10 cellular contexts compared by ENCODE assay signal in the genomic region with DNA sequence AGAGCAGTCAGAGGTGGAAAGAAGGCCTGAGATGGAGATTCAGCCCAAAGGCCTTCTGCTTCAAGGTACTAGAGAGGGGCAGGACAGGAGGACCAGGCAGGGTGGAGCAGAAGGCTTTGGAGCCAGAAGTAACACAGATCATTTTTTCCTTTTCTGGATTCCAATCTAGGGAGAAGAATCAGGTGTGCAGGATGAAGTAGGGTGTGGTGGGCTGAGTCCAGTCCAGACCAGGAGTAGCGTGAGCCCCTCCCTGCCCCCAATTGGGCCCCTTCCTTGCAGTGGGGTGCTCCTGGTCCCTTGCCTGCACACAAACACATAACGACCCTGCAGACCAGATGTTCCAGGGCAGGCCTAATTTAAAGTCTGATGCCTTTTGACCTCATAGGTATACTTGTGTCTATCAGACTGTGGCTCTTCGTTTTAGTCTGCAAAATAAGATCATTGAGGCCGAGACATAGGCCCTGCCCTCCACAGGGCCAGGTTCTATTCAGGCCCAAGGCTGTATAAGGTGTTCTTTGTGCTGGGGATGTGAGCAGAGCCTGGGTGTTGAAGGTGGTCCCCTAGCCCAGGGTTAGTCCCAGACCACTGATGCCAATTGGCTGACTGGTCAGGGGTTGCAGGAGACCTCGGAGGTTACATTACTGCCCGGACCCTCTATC. TPM values are rescaled to one million over a fixed set of nuclear protein-coding genes. Genes with fewer than 3 reads are reported as not detected.
DNase-seq lines count a peak whose midpoint lies in the region; ATAC-seq, FAIRE-seq and TF ChIP-seq lines count a peak whose summit lies in the region.
"Had no signal": no experiment of that assay in that cellular context is flagged by ENCODE, and none has a peak within 500 bp of the region (broad histone marks: within the 10 kb centered on the region; RNA-seq: fewer than 3 reads in every experiment).

No MANE protein-coding gene starts in this region.

- no TSS peak for BruUV-seq in HepG2 (replicated peaks; lab: Mats Ljungman, UMichigan)

- ATAC-seq in HepG2 (peak; percentile 3), right lobe of liver (no peak), HG03342 (IDR thresholded peaks at IDR 0.05; ENCODE audit: unreplicated experiment) (no peak)

- TF ChIP-seq EP300 in HepG2 (IDR thresholded peaks at IDR 0.05; ENCODE audit: low read depth in 2 of 2, low read length in 2 of 2) (no peak), HepG2 (CRISPR knock-in tag; IDR thresholded peaks at IDR 0.05; ENCODE audit: borderline replicate concordance) (no peak)

- no peak overlapping the region for H3K27ac Mint-ChIP-seq in glutamatergic neuron (ENCODE audit: unreplicated experiment)
- H3K27ac Mint-ChIP-seq: stimulated activated naive CD8-positive, alpha-beta T cell treated with anti-CD3 and anti-CD28 coated beads, Interleukin-15, Interleukin-2, amounts not matched to agents 100 ng/mL and 50 ng/mL, for 24 hours had no signal

- H3K27ac ChIP-seq in HepG2 (ENCODE audit: extremely low read length, insufficient read depth, low read length) (no peak overlapping the region), right lobe of liver (peak overlapping the region in 1 of 3 donors; percentile 26), parathyroid adenoma (peak overlapping the region; percentile 8)

- no peak for TF ChIP-seq POLR2A in HepG2 (IDR thresholded peaks at IDR 0.05; ENCODE audit: insufficient read depth in 1 of 2, low read depth in 2 of 2, low read length in 2 of 2)
- no peak for TF ChIP-seq POLR2A in right lobe of liver (IDR thresholded peaks at IDR 0.05)

- no peaks in the 10 kb centered on the region for H4K20me1 ChIP-seq in HepG2 (ENCODE audit: insufficient read depth, low read length)

- peak overlapping the region; percentile 83 for H3K4me2 ChIP-seq in HepG2 (ENCODE audit: low read depth, low read length)
- no peak overlapping the region for H3K4me2 ChIP-seq in parathyroid adenoma (ENCODE audit: low read length)

- peak overlapping the region; percentile 0 for H2AFZ ChIP-seq in HepG2 (ENCODE audit: low read length)
- peak overlapping the region; percentile 10 for H2AFZ ChIP-seq in parathyroid adenoma

- peak overlapping the region; percentile 57 for H3K4me3 Mint-ChIP-seq in glutamatergic neuron (ENCODE audit: unreplicated experiment)
- H3K4me3 Mint-ChIP-seq: stimulated activated naive CD8-positive, alpha-beta T cell treated with anti-CD3 and anti-CD28 coated beads, Interleukin-15, Interleukin-2, amounts not matched to agents 100 ng/mL and 50 ng/mL, for 24 hours had no signal

- TF ChIP-seq RAD21 in HepG2 (CRISPR knock-in tag; IDR thresholded peaks at IDR 0.05), result no peak

- no peak for DNase-seq in HepG2 (ENCODE audit: low spot score)
- DNase-seq in right lobe of liver, result no peak
- no peak for DNase-seq in glutamatergic neuron
- DNase-seq in mesenteric fat pad (ENCODE audit: low spot score), result no peak
- no peak for DNase-seq in dedifferentiated amniotic fluid mesenchymal stem cell (ENCODE audit: extremely low spot score)
- DNase-seq in NCI-H524 treated with DMSO at 0.1 percent for 48 hours (lab: John Stamatoyannopoulos, UW), result no peak
- DNase-seq: SW 1271 had no signal

- H3K9ac ChIP-seq in HepG2 (ENCODE audit: insufficient read depth, low read depth, low read length) (no peak overlapping the region), parathyroid adenoma (no peak overlapping the region)

- H3K27me3 ChIP-seq in HepG2 (ENCODE audit: control insufficient read depth in 1 of 2, insufficient read depth in 2 of 2, low read length in 2 of 2) (peaks cover 14 to 63% of the 10 kb centered on the region in 2 experiments; a peak in 4 of 5 replicates), right lobe of liver (no peaks in the 10 kb centered on the region), parathyroid adenoma (ENCODE audit: control insufficient read depth, insufficient read depth, low read length) (no peaks in the 10 kb centered on the region)

- in situ Hi-C loops in HepG2 (cut with HindIII; ENCODE audit: extremely low pct_ligation_motif_present, low pct_unique_long_range_greater_than_20kb), result no loop called here

- CTCF ChIA-PET in HepG2 (lab: Yijun Ruan, JAX; ENCODE audit: low intra/inter-chr PET ratio, low total read pairs), result no interaction called here

- H3K27me3 Mint-ChIP-seq in glutamatergic neuron (ENCODE audit: unreplicated experiment), result peaks cover 5% of the 10 kb centered on the region

- no peaks in the 10 kb centered on the region for H3K36me3 Mint-ChIP-seq in glutamatergic neuron (ENCODE audit: unreplicated experiment)

- H3K4me1 Mint-ChIP-seq in glutamatergic neuron (ENCODE audit: low read depth, unreplicated experiment), result peaks cover 16% of the 10 kb centered on the region

- peaks cover 43% of the 10 kb centered on the region for H3K4me1 ChIP-seq in HepG2 (ENCODE audit: insufficient read depth, low read length)
- H3K4me1 ChIP-seq in right lobe of liver, result peaks cover 0 to 21% (median 0%) of the 10 kb centered on the region in 4 donors
- H3K4me1 ChIP-seq in parathyroid adenoma, result peaks cover 16% of the 10 kb centered on the region

- H3K9me3 ChIP-seq in HepG2 (ENCODE audit: low read length), result no peaks in the 10 kb centered on the region
- H3K9me3 ChIP-seq in right lobe of liver, result no peaks in the 10 kb centered on the region
- H3K9me3 ChIP-seq in parathyroid adenoma (ENCODE audit: control insufficient read depth, low read length), result no peaks in the 10 kb centered on the region

- H3K4me3 ChIP-seq in HepG2 (replicated peaks in 1 of 3; ENCODE audit: insufficient read depth in 1 of 3, low read depth in 2 of 3, low read length in 3 of 3) (peak overlapping the region in 1 of 3 experiments; percentile 74; a peak in 2 of 6 replicates), right lobe of liver (no peak overlapping the region), parathyroid adenoma (ENCODE audit: low read depth, low read length) (no peak overlapping the region)

- POLR2A ChIA-PET in HepG2 (lab: Yijun Ruan, JAX), result interaction anchor here (2.9 to 3.3 kb wide), 2 partner anchors 30 to 34 kb away, joined by 16 to 17 read pairs; no protein-coding TSS in a partner anchor

- H3K36me3 ChIP-seq in HepG2 (replicated peaks in 1 of 2; ENCODE audit: control insufficient read depth in 1 of 2, insufficient read depth in 2 of 2, low read length in 2 of 2), result no peaks in the 10 kb centered on the region
- H3K36me3 ChIP-seq in right lobe of liver, result no peaks in the 10 kb centered on the region
- H3K36me3 ChIP-seq in parathyroid adenoma (ENCODE audit: control insufficient read depth, insufficient read depth, low read length), result no peaks in the 10 kb centered on the region

- FAIRE-seq in HepG2 (lab: Jason Lieb, UNC), result no peak

- 7% methylated on average over 6 of the region's 6 CpGs for WGBS in HepG2 (ENCODE audit: low lambda C conversion rate)
- WGBS in right lobe of liver (ENCODE audit: insufficient coverage, low coverage, low lambda C conversion rate, missing lambda C conversion rate), result 60% methylated on average over 2 of the region's 6 CpGs

- no peaks in the 10 kb centered on the region for H3K79me2 ChIP-seq in HepG2 (ENCODE audit: insufficient read depth, low read length)
- peaks cover 2% of the 10 kb centered on the region for H3K79me2 ChIP-seq in parathyroid adenoma

- TF ChIP-seq CTCF in HepG2 (CRISPR knock-in tag; IDR thresholded peaks at IDR 0.05), result no peak
- TF ChIP-seq CTCF in right lobe of liver (IDR thresholded peaks at IDR 0.05), result no peak
- no peak for TF ChIP-seq CTCF in glutamatergic neuron (IDR thresholded peaks at IDR 0.05; ENCODE audit: partially characterized antibody, unreplicated experiment)
- TF ChIP-seq CTCF in parathyroid adenoma (IDR thresholded peaks at IDR 0.05), result no peak

- intact Hi-C loops in HepG2 (cut with micrococcal nuclease; ENCODE audit: unreplicated experiment) (loop anchor here (2.0 kb wide), 1 partner anchor 33 kb away; no protein-coding TSS in a partner anchor), right lobe of liver (cut with DNase I) (no loop called here)

- peaks cover 2% of the 10 kb centered on the region for H3K9me3 Mint-ChIP-seq in glutamatergic neuron (ENCODE audit: unreplicated experiment)
- H3K9me3 Mint-ChIP-seq: stimulated activated naive CD8-positive, alpha-beta T cell treated with anti-CD3 and anti-CD28 coated beads, Interleukin-15, Interleukin-2, amounts not matched to agents 100 ng/mL and 50 ng/mL, for 24 hours had no signal

RNA-seq across cellular contexts. Expression of a gene that starts 1.0 kb away (rescaled TPM):
- 1.1 and 1.3 TPM in 2 replicates for total RNA-seq in HepG2 (2016; rRNA removed; fragmentation: Illumina TruSeq; extraction: Trizol)
- total RNA-seq in HepG2 (2016; cell fraction: cytosol; rRNA removed; fragmentation: Illumina TruSeq; extraction: Trizol; ENCODE audit: low read depth), result 0.09 and 0.10 TPM in 2 replicates
- 0.91 and 1.1 TPM in 2 replicates for total RNA-seq in HepG2 (2016; cell fraction: insoluble cytoplasmic fraction; rRNA removed; fragmentation: Illumina TruSeq; extraction: Trizol)
- total RNA-seq in HepG2 (2016; cell fraction: membrane; rRNA removed; fragmentation: Illumina TruSeq; extraction: Trizol), result 0.24 and 0.34 TPM in 2 replicates
- 1.0 and 1.4 TPM in 2 replicates for total RNA-seq in HepG2 (2016; cell fraction: nucleus; rRNA removed; fragmentation: Illumina TruSeq; extraction: Trizol)
- 0.63 and 0.95 TPM in 2 replicates for polyA plus RNA-seq in HepG2 (2011; rRNA removed)
- polyA plus RNA-seq in HepG2 (2011; cell fraction: cytosol; rRNA removed), result 0.39 and 0.44 TPM in 2 replicates
- polyA plus RNA-seq in HepG2 (2011; cell fraction: nucleus; rRNA removed), result 2.0 and 2.1 TPM in 2 replicates
- 1.8 and 5.9 TPM in 2 replicates for polyA plus RNA-seq in HepG2 (2012)
- polyA plus RNA-seq in HepG2 (2016; cell fraction: cytosol; fragmentation: Illumina TruSeq; extraction: Trizol; ENCODE audit: low read depth), result 0.07 and 0.08 TPM in 2 replicates
- polyA plus RNA-seq in HepG2 (2016; cell fraction: insoluble cytoplasmic fraction; fragmentation: Illumina TruSeq; extraction: Trizol; ENCODE audit: low read depth), result 0.72 and 0.83 TPM in 2 replicates
- 0.13 and 0.14 TPM in 2 replicates for polyA plus RNA-seq in HepG2 (2016; cell fraction: membrane; fragmentation: Illumina TruSeq; extraction: Trizol; ENCODE audit: low read depth)
- polyA plus RNA-seq in HepG2 (2016; cell fraction: nucleus; fragmentation: Illumina TruSeq; extraction: Trizol; ENCODE audit: insufficient read depth, low read depth), result 1.2 and 1.5 TPM in 2 replicates
- polyA minus RNA-seq in HepG2 (2011; rRNA and poly(A)+ RNA removed; ENCODE audit: low replicate concordance), result 2.4 TPM in 1 of 2 replicates, not detected in the other
- polyA minus RNA-seq in HepG2 (2011; cell fraction: cytosol; rRNA and poly(A)+ RNA removed), result 1.4 and 1.5 TPM in 2 replicates
- 1.7 and 1.9 TPM in 2 replicates for polyA minus RNA-seq in HepG2 (2011; cell fraction: nucleus; rRNA and poly(A)+ RNA removed)
- 1 to 10 TPM; 1.8 to 6.1 (median 2.7) TPM for total RNA-seq in right lobe of liver
- 33.5 TPM for total RNA-seq in glutamatergic neuron (ENCODE audit: unreplicated experiment)
- 11.7 TPM for total RNA-seq in mesenteric fat pad

RNA-seq across cellular contexts. Expression of a gene that starts 29.8 kb away (rescaled TPM):
- 0.04 TPM in 1 of 2 replicates, not detected in the other for total RNA-seq in HepG2 (2016; rRNA removed; fragmentation: Illumina TruSeq; extraction: Trizol)
- total RNA-seq in HepG2 (2016; cell fraction: cytosol; rRNA removed; fragmentation: Illumina TruSeq; extraction: Trizol; ENCODE audit: low read depth), result not detected in 2 replicates
- 0.11 TPM in 1 of 2 replicates, not detected in the other for total RNA-seq in HepG2 (2016; cell fraction: insoluble cytoplasmic fraction; rRNA removed; fragmentation: Illumina TruSeq; extraction: Trizol)
- not detected in 2 replicates for total RNA-seq in HepG2 (2016; cell fraction: membrane; rRNA removed; fragmentation: Illumina TruSeq; extraction: Trizol)
- total RNA-seq in HepG2 (2016; cell fraction: nucleus; rRNA removed; fragmentation: Illumina TruSeq; extraction: Trizol), result 0.34 TPM in 1 of 2 replicates, not detected in the other
- 0.15 and 0.24 TPM in 2 replicates for polyA plus RNA-seq in HepG2 (2011; rRNA removed)
- polyA plus RNA-seq in HepG2 (2011; cell fraction: cytosol; rRNA removed), result 0.03 and 0.05 TPM in 2 replicates
- polyA plus RNA-seq in HepG2 (2011; cell fraction: nucleus; rRNA removed), result 1.6 and 2.4 TPM in 2 replicates
- polyA plus RNA-seq in HepG2 (2012), result 0.17 and 0.40 TPM in 2 replicates
- not detected in 2 replicates for polyA plus RNA-seq in HepG2 (2016; cell fraction: cytosol; fragmentation: Illumina TruSeq; extraction: Trizol; ENCODE audit: low read depth)
- not detected in 2 replicates for polyA plus RNA-seq in HepG2 (2016; cell fraction: insoluble cytoplasmic fraction; fragmentation: Illumina TruSeq; extraction: Trizol; ENCODE audit: low read depth)
- polyA plus RNA-seq in HepG2 (2016; cell fraction: membrane; fragmentation: Illumina TruSeq; extraction: Trizol; ENCODE audit: low read depth), result not detected in 2 replicates
- polyA plus RNA-seq in HepG2 (2016; cell fraction: nucleus; fragmentation: Illumina TruSeq; extraction: Trizol; ENCODE audit: insufficient read depth, low read depth), result 0.47 TPM in 1 of 2 replicates, not detected in the other
- polyA minus RNA-seq in HepG2 (2011; rRNA and poly(A)+ RNA removed; ENCODE audit: low replicate concordance), result 0.32 TPM in 1 of 2 replicates, not detected in the other
- not detected in 2 replicates for polyA minus RNA-seq in HepG2 (2011; cell fraction: cytosol; rRNA and poly(A)+ RNA removed)
- 0.37 and 0.39 TPM in 2 replicates for polyA minus RNA-seq in HepG2 (2011; cell fraction: nucleus; rRNA and poly(A)+ RNA removed)
- total RNA-seq in right lobe of liver, result 1 to 10 TPM; 1.0 to 3.7 (median 2.0) TPM
- total RNA-seq in glutamatergic neuron (ENCODE audit: unreplicated experiment), result 11.4 TPM
- 41.3 TPM for total RNA-seq in mesenteric fat pad

RNA-seq across cellular contexts. Expression of a gene that starts 31.7 kb away (rescaled TPM):
- total RNA-seq in HepG2 (2016; rRNA removed; fragmentation: Illumina TruSeq; extraction: Trizol) (0.45 and 0.66 TPM in 2 replicates), right lobe of liver (1 to 10 TPM in 4 of 6 experiments, under 1 TPM in 2; 0.74 to 1.8 (median 1.2) TPM), glutamatergic neuron (ENCODE audit: unreplicated experiment) (0.51 TPM), mesenteric fat pad (5.0 TPM)
- 0.62 and 0.81 TPM in 2 replicates for total RNA-seq in HepG2 (2016; cell fraction: cytosol; rRNA removed; fragmentation: Illumina TruSeq; extraction: Trizol; ENCODE audit: low read depth)
- total RNA-seq in HepG2 (2016; cell fraction: insoluble cytoplasmic fraction; rRNA removed; fragmentation: Illumina TruSeq; extraction: Trizol), result 0.58 and 0.78 TPM in 2 replicates
- 1.3 TPM in 2 replicates for total RNA-seq in HepG2 (2016; cell fraction: membrane; rRNA removed; fragmentation: Illumina TruSeq; extraction: Trizol)
- 0.47 and 0.60 TPM in 2 replicates for total RNA-seq in HepG2 (2016; cell fraction: nucleus; rRNA removed; fragmentation: Illumina TruSeq; extraction: Trizol)
- 0.74 and 0.98 TPM in 2 replicates for polyA plus RNA-seq in HepG2 (2011; rRNA removed)
- 0.71 and 0.97 TPM in 2 replicates for polyA plus RNA-seq in HepG2 (2011; cell fraction: cytosol; rRNA removed)
- polyA plus RNA-seq in HepG2 (2011; cell fraction: nucleus; rRNA removed), result 1.3 and 1.8 TPM in 2 replicates
- 0.77 and 1.9 TPM in 2 replicates for polyA plus RNA-seq in HepG2 (2012)
- polyA plus RNA-seq in HepG2 (2016; cell fraction: cytosol; fragmentation: Illumina TruSeq; extraction: Trizol; ENCODE audit: low read depth), result 0.70 and 0.86 TPM in 2 replicates
- 0.62 and 1.3 TPM in 2 replicates for polyA plus RNA-seq in HepG2 (2016; cell fraction: insoluble cytoplasmic fraction; fragmentation: Illumina TruSeq; extraction: Trizol; ENCODE audit: low read depth)
- polyA plus RNA-seq in HepG2 (2016; cell fraction: membrane; fragmentation: Illumina TruSeq; extraction: Trizol; ENCODE audit: low read depth), result 1.4 TPM in 2 replicates
- 1.3 and 1.6 TPM in 2 replicates for polyA plus RNA-seq in HepG2 (2016; cell fraction: nucleus; fragmentation: Illumina TruSeq; extraction: Trizol; ENCODE audit: insufficient read depth, low read depth)
- polyA minus RNA-seq in HepG2 (2011; rRNA and poly(A)+ RNA removed; ENCODE audit: low replicate concordance), result 0.37 and 0.92 TPM in 2 replicates
- polyA minus RNA-seq in HepG2 (2011; cell fraction: cytosol; rRNA and poly(A)+ RNA removed), result 0.30 and 0.35 TPM in 2 replicates
- 0.52 and 0.75 TPM in 2 replicates for polyA minus RNA-seq in HepG2 (2011; cell fraction: nucleus; rRNA and poly(A)+ RNA removed)

RNA-seq across cellular contexts. Expression of a gene that starts 32.0 kb away (rescaled TPM):
- 72.2 and 75.7 TPM in 2 replicates for total RNA-seq in HepG2 (2016; rRNA removed; fragmentation: Illumina TruSeq; extraction: Trizol)
- total RNA-seq in HepG2 (2016; cell fraction: cytosol; rRNA removed; fragmentation: Illumina TruSeq; extraction: Trizol; ENCODE audit: low read depth), result 10.2 and 10.7 TPM in 2 replicates
- 60.0 and 78.8 TPM in 2 replicates for total RNA-seq in HepG2 (2016; cell fraction: insoluble cytoplasmic fraction; rRNA removed; fragmentation: Illumina TruSeq; extraction: Trizol)
- total RNA-seq in HepG2 (2016; cell fraction: membrane; rRNA removed; fragmentation: Illumina TruSeq; extraction: Trizol), result 35.9 and 40.5 TPM in 2 replicates
- 62.0 and 78.7 TPM in 2 replicates for total RNA-seq in HepG2 (2016; cell fraction: nucleus; rRNA removed; fragmentation: Illumina TruSeq; extraction: Trizol)
- 52.8 and 76.4 TPM in 2 replicates for polyA plus RNA-seq in HepG2 (2011; rRNA removed)
- 36.1 and 40.8 TPM in 2 replicates for polyA plus RNA-seq in HepG2 (2011; cell fraction: cytosol; rRNA removed)
- polyA plus RNA-seq in HepG2 (2011; cell fraction: nucleus; rRNA removed), result 158 and 160 TPM in 2 replicates
- polyA plus RNA-seq in HepG2 (2012), result 82.6 and 83.5 TPM in 2 replicates
- polyA plus RNA-seq in HepG2 (2016; cell fraction: cytosol; fragmentation: Illumina TruSeq; extraction: Trizol; ENCODE audit: low read depth), result 4.7 and 5.4 TPM in 2 replicates
- polyA plus RNA-seq in HepG2 (2016; cell fraction: insoluble cytoplasmic fraction; fragmentation: Illumina TruSeq; extraction: Trizol; ENCODE audit: low read depth), result 37.4 and 41.5 TPM in 2 replicates
- 19.0 and 20.9 TPM in 2 replicates for polyA plus RNA-seq in HepG2 (2016; cell fraction: membrane; fragmentation: Illumina TruSeq; extraction: Trizol; ENCODE audit: low read depth)
- 71.6 and 72.4 TPM in 2 replicates for polyA plus RNA-seq in HepG2 (2016; cell fraction: nucleus; fragmentation: Illumina TruSeq; extraction: Trizol; ENCODE audit: insufficient read depth, low read depth)
- 29.4 and 108 TPM in 2 replicates for polyA minus RNA-seq in HepG2 (2011; rRNA and poly(A)+ RNA removed; ENCODE audit: low replicate concordance)
- polyA minus RNA-seq in HepG2 (2011; cell fraction: cytosol; rRNA and poly(A)+ RNA removed), result 32.8 and 41.4 TPM in 2 replicates
- polyA minus RNA-seq in HepG2 (2011; cell fraction: nucleus; rRNA and poly(A)+ RNA removed), result 109 and 126 TPM in 2 replicates
- total RNA-seq in right lobe of liver, result 10 to 100 TPM; 19.6 to 24.9 (median 21.4) TPM
- 28.9 TPM for total RNA-seq in glutamatergic neuron (ENCODE audit: unreplicated experiment)
- 41.4 TPM for total RNA-seq in mesenteric fat pad

RNA-seq across cellular contexts. Expression of a gene that starts 44.8 kb away (rescaled TPM):
- 25.0 and 34.4 TPM in 2 replicates for total RNA-seq in HepG2 (2016; rRNA removed; fragmentation: Illumina TruSeq; extraction: Trizol)
- total RNA-seq in HepG2 (2016; cell fraction: cytosol; rRNA removed; fragmentation: Illumina TruSeq; extraction: Trizol; ENCODE audit: low read depth), result 13.3 and 16.3 TPM in 2 replicates
- total RNA-seq in HepG2 (2016; cell fraction: insoluble cytoplasmic fraction; rRNA removed; fragmentation: Illumina TruSeq; extraction: Trizol), result 19.5 and 33.3 TPM in 2 replicates
- 24.0 and 26.0 TPM in 2 replicates for total RNA-seq in HepG2 (2016; cell fraction: membrane; rRNA removed; fragmentation: Illumina TruSeq; extraction: Trizol)
- 44.1 and 45.4 TPM in 2 replicates for total RNA-seq in HepG2 (2016; cell fraction: nucleus; rRNA removed; fragmentation: Illumina TruSeq; extraction: Trizol)
- polyA plus RNA-seq in HepG2 (2011; rRNA removed), result 129 and 163 TPM in 2 replicates
- polyA plus RNA-seq in HepG2 (2011; cell fraction: cytosol; rRNA removed), result 99.7 and 120 TPM in 2 replicates
- polyA plus RNA-seq in HepG2 (2011; cell fraction: nucleus; rRNA removed), result 808 and 816 TPM in 2 replicates
- 66.2 and 118 TPM in 2 replicates for polyA plus RNA-seq in HepG2 (2012)
- 50.3 and 55.8 TPM in 2 replicates for polyA plus RNA-seq in HepG2 (2016; cell fraction: cytosol; fragmentation: Illumina TruSeq; extraction: Trizol; ENCODE audit: low read depth)
- polyA plus RNA-seq in HepG2 (2016; cell fraction: insoluble cytoplasmic fraction; fragmentation: Illumina TruSeq; extraction: Trizol; ENCODE audit: low read depth), result 73.2 and 88.2 TPM in 2 replicates
- polyA plus RNA-seq in HepG2 (2016; cell fraction: membrane; fragmentation: Illumina TruSeq; extraction: Trizol; ENCODE audit: low read depth), result 64.6 and 72.1 TPM in 2 replicates
- 164 and 186 TPM in 2 replicates for polyA plus RNA-seq in HepG2 (2016; cell fraction: nucleus; fragmentation: Illumina TruSeq; extraction: Trizol; ENCODE audit: insufficient read depth, low read depth)
- polyA minus RNA-seq in HepG2 (2011; rRNA and poly(A)+ RNA removed; ENCODE audit: low replicate concordance), result 27.9 and 51.2 TPM in 2 replicates
- polyA minus RNA-seq in HepG2 (2011; cell fraction: cytosol; rRNA and poly(A)+ RNA removed), result 18.8 and 21.3 TPM in 2 replicates
- 95.4 and 110 TPM in 2 replicates for polyA minus RNA-seq in HepG2 (2011; cell fraction: nucleus; rRNA and poly(A)+ RNA removed)
- 10 to 100 TPM; 24.9 to 32.8 (median 28.3) TPM for total RNA-seq in right lobe of liver
- 70.4 TPM for total RNA-seq in glutamatergic neuron (ENCODE audit: unreplicated experiment)
- total RNA-seq in mesenteric fat pad, result 50.1 TPM
